ENCODE assay signal across 8 cellular contexts in genomic region chr15:20640427-20640826, GRCh38.
DNase-seq lines count a peak whose midpoint lies in the region; ATAC-seq and TF ChIP-seq lines count a peak whose summit lies in the region.
"Not testable (repeated sequence)": the region's sequence is repeated elsewhere in the genome, so short reads cannot be mapped to it uniquely, and the experiment has no call there.

No MANE protein-coding gene starts in this region.

- not testable (repeated sequence) for H3K27ac Mint-ChIP-seq in CD8-positive, alpha-beta T cell; natural killer cell

- not testable (repeated sequence) for H3K9me3 Mint-ChIP-seq in CD8-positive, alpha-beta T cell; activated T-cell treated with anti-CD3 and anti-CD28 coated beads, Interleukin-2, amount 50 U/mL, for 4 hours; natural killer cell

- H4K20me1 ChIP-seq in PC-3 (ENCODE audit: low read length) = not testable (repeated sequence)

- not testable (repeated sequence) for H3F3A ChIP-seq in PC-3 (ENCODE audit: low read length, unreplicated experiment)

- not testable (repeated sequence) for H3K4me2 ChIP-seq in PC-3 (ENCODE audit: low read length)

- not testable (repeated sequence) for TF ChIP-seq CTCF in CD8-positive, alpha-beta T cell (IDR thresholded peaks at IDR 0.05); PC-3 (conservative IDR thresholded peaks at IDR 0.05; ENCODE audit: low read depth, low read length); foreskin keratinocyte (conservative IDR thresholded peaks at IDR 0.05)
- peak; percentile 30 for TF ChIP-seq CTCF in natural killer cell (IDR thresholded peaks at IDR 0.05)

- not testable (repeated sequence) for H3K36me3 Mint-ChIP-seq in CD8-positive, alpha-beta T cell; activated T-cell treated with anti-CD3 and anti-CD28 coated beads, Interleukin-2, amount 50 U/mL, for 4 hours (ENCODE audit: insufficient read depth); natural killer cell

- not testable (repeated sequence) for H3K4me3 ChIP-seq in CD8-positive, alpha-beta T cell (ENCODE audit: low read depth, low read length); PC-3 (ENCODE audit: low read length)

- H2AFZ ChIP-seq in PC-3 (ENCODE audit: low read length) = not testable (repeated sequence)

- H3K36me3 ChIP-seq in CD8-positive, alpha-beta T cell (ENCODE audit: insufficient read depth, low read length); PC-3 (ENCODE audit: low read depth, low read length): not testable (repeated sequence)

- CTCF ChIA-PET in CD8-positive, alpha-beta T cell (lab: Charles Lee); PC-3 (lab: Charles Lee): not testable (repeated sequence)

- not testable (repeated sequence) for H3K9ac ChIP-seq in PC-3 (ENCODE audit: low read length)

- intact Hi-C loops in CD8-positive, alpha-beta T cell (cut with DNase I, micrococcal nuclease); PC-3 (cut with micrococcal nuclease); natural killer cell (cut with micrococcal nuclease): not testable (repeated sequence)

- H3K79me2 ChIP-seq in PC-3 (ENCODE audit: low read length) = not testable (repeated sequence)

- not testable (repeated sequence) for BruUV-seq in PC-3 (replicated peaks; lab: Mats Ljungman, UMichigan)

- peaks cover 19% of the 10 kb centered on the region for H3K27me3 Mint-ChIP-seq in CD8-positive, alpha-beta T cell (ENCODE audit: low read depth)
- not testable (repeated sequence) for H3K27me3 Mint-ChIP-seq in activated T-cell treated with anti-CD3 and anti-CD28 coated beads, Interleukin-2, amount 50 U/mL, for 4 hours (ENCODE audit: low read depth); natural killer cell (ENCODE audit: low read depth in 2 of 2)

- not testable (repeated sequence) for H3K4me1 ChIP-seq in CD8-positive, alpha-beta T cell (ENCODE audit: insufficient read depth, low read length); PC-3 (ENCODE audit: insufficient read depth, low read length); foreskin keratinocyte

- not testable (repeated sequence) for H3K27ac ChIP-seq in CD8-positive, alpha-beta T cell (ENCODE audit: low read depth, low read length); PC-3 (ENCODE audit: low read length); foreskin keratinocyte

- DNase-seq in CD8-positive, alpha-beta T cell; PC-3; activated T-cell treated with anti-CD3 and anti-CD28 coated beads, Interleukin-2, amount 50 U/mL, for 4 hours; foreskin keratinocyte; natural killer cell: not testable (repeated sequence)

- peak; percentile 52 for ATAC-seq in CD8-positive, alpha-beta T cell
- ATAC-seq in GM19035 (IDR thresholded peaks at IDR 0.05; ENCODE audit: unreplicated experiment) (peak; percentile 60), GM21717 (IDR thresholded peaks at IDR 0.05; ENCODE audit: unreplicated experiment) (peak; percentile 59), HG02852 (IDR thresholded peaks at IDR 0.05; ENCODE audit: unreplicated experiment) (peak; percentile 50), PC-3 (peak; percentile 80), foreskin keratinocyte (peak; percentile 57), natural killer cell (peak; percentile 69 to 80 (median 80))
- peak; percentile 77 to 78 for ATAC-seq in activated T-cell treated with anti-CD3 and anti-CD28 coated beads, Interleukin-2, amount 50 U/mL, for 4 hours

- POLR2A ChIA-PET in CD8-positive, alpha-beta T cell (lab: Charles Lee); PC-3 (lab: Charles Lee; ENCODE audit: unreplicated experiment): not testable (repeated sequence)

- not testable (repeated sequence) for H3K27me3 ChIP-seq in CD8-positive, alpha-beta T cell (ENCODE audit: insufficient read depth, low read length); PC-3 (ENCODE audit: low read length); foreskin keratinocyte

- H3K9me2 ChIP-seq in PC-3 (replicated peaks; ENCODE audit: low read length) = not testable (repeated sequence)

- H3K4me3 Mint-ChIP-seq in CD8-positive, alpha-beta T cell; activated T-cell treated with anti-CD3 and anti-CD28 coated beads, Interleukin-2, amount 50 U/mL, for 4 hours; natural killer cell: not testable (repeated sequence)

- not testable (repeated sequence) for H3K9me3 ChIP-seq in CD8-positive, alpha-beta T cell (ENCODE audit: low read length); PC-3 (ENCODE audit: low read length)

- not testable (repeated sequence) for H3K4me1 Mint-ChIP-seq in CD8-positive, alpha-beta T cell (ENCODE audit: low read depth); activated T-cell treated with anti-CD3 and anti-CD28 coated beads, Interleukin-2, amount 50 U/mL, for 4 hours (ENCODE audit: low read depth); natural killer cell
